ENCODE assay signal across 22 cellular contexts in genomic region chr5:174172104-174172965, GRCh38.
DNase-seq lines count a peak whose midpoint lies in the region; ATAC-seq and TF ChIP-seq lines count a peak whose summit lies in the region.
"Had no signal": no experiment of that assay in that cellular context is flagged by ENCODE, and none has a peak within 500 bp of the region (broad histone marks: within the 10 kb centered on the region; RNA-seq: fewer than 3 reads in every experiment).

No MANE protein-coding gene starts in this region.

- H3K18ac ChIP-seq in mesendoderm (ENCODE audit: low read length), result no peak overlapping the region

- H4K8ac ChIP-seq in mesendoderm (ENCODE audit: low read depth, low read length), result no peak overlapping the region

- no CpG with 5 or more reads among the region's 9 CpGs for WGBS in mesendoderm (ENCODE audit: extremely low coverage, insufficient coverage, low lambda C conversion rate)

- H3K56ac ChIP-seq in mesendoderm (ENCODE audit: low read length), result no peak overlapping the region

- H2AK5ac ChIP-seq in mesendoderm (ENCODE audit: low read length), result no peak overlapping the region

- H3K27ac ChIP-seq in mesendoderm (ENCODE audit: low read depth, low read length), result no peak overlapping the region
- H3K27ac ChIP-seq: 22Rv1, ascending aorta, HL-60, KMS-11 had no signal

- no peak overlapping the region for H3K4me3 Mint-ChIP-seq in type B pancreatic cell
- no peak overlapping the region for H3K4me3 Mint-ChIP-seq in activated naive CD8-positive, alpha-beta T cell treated with anti-CD3 and anti-CD28 coated beads for 36 hours
- H3K4me3 Mint-ChIP-seq: activated CD8-positive, alpha-beta T cell treated with anti-CD3 and anti-CD28 coated beads, Interleukin-2, amount 10 ng/mL, durations not matched to agents 7 days and 5 days; activated T-helper 17 cell treated with anti-CD3 and anti-CD28 coated beads, Interleukin-2, amount 50 U/mL, for 72 hours had no signal

- TF ChIP-seq CTCF in type B pancreatic cell (conservative IDR thresholded peaks at IDR 0.05), result no peak

- H2BK15ac ChIP-seq in mesendoderm (replicated peaks; ENCODE audit: low read depth), result no peak overlapping the region

- H3K9me3 Mint-ChIP-seq in type B pancreatic cell, result no peaks in the 10 kb centered on the region
- peaks cover 4% of the 10 kb centered on the region for H3K9me3 Mint-ChIP-seq in activated naive CD8-positive, alpha-beta T cell treated with anti-CD3 and anti-CD28 coated beads for 36 hours
- H3K9me3 Mint-ChIP-seq: activated T-helper 17 cell treated with anti-CD3 and anti-CD28 coated beads, Interleukin-2, amount 50 U/mL, for 72 hours had no signal

- peaks cover 16% of the 10 kb centered on the region for H3K27me3 Mint-ChIP-seq in type B pancreatic cell
- H3K27me3 Mint-ChIP-seq in activated naive CD8-positive, alpha-beta T cell treated with anti-CD3 and anti-CD28 coated beads for 36 hours, result peaks cover 18% of the 10 kb centered on the region

- no peaks in the 10 kb centered on the region for H3K4me1 ChIP-seq in mesendoderm (ENCODE audit: control insufficient read depth, low read depth, low read length)
- H3K4me1 ChIP-seq: ascending aorta had no signal

- H3K79me1 ChIP-seq in mesendoderm (ENCODE audit: low read length), result no peaks in the 10 kb centered on the region

- H2BK5ac ChIP-seq in mesendoderm (ENCODE audit: low read length), result no peak overlapping the region

- peak overlapping the region; percentile 46 for H3K27ac Mint-ChIP-seq in type B pancreatic cell
- no peak overlapping the region for H3K27ac Mint-ChIP-seq in activated naive CD8-positive, alpha-beta T cell treated with anti-CD3 and anti-CD28 coated beads for 36 hours
- H3K27ac Mint-ChIP-seq: activated CD8-positive, alpha-beta T cell treated with anti-CD3 and anti-CD28 coated beads, Interleukin-2, amount 10 ng/mL, durations not matched to agents 7 days and 5 days; activated T-helper 17 cell treated with anti-CD3 and anti-CD28 coated beads, Interleukin-2, amount 50 U/mL, for 72 hours had no signal

- H3K79me2 ChIP-seq in mesendoderm (ENCODE audit: control insufficient read depth, insufficient read depth, low read length), result no peaks in the 10 kb centered on the region

- H3K4ac ChIP-seq in mesendoderm (ENCODE audit: low read depth, low read length), result no peak overlapping the region

- intact Hi-C loops in left ventricle myocardium superior (cut with micrococcal nuclease), result no loop called here
- intact Hi-C loops in cardiac septum (cut with DNase I), result no loop called here

- H3K36me3 ChIP-seq in mesendoderm (ENCODE audit: control insufficient read depth, insufficient read depth, low read length), result no peaks in the 10 kb centered on the region
- H3K36me3 ChIP-seq: ascending aorta had no signal

- no peaks in the 10 kb centered on the region for H3K27me3 ChIP-seq in mesendoderm (ENCODE audit: insufficient read depth, low read length, poor library complexity)
- H3K27me3 ChIP-seq: ascending aorta had no signal

- H3K36me3 Mint-ChIP-seq in type B pancreatic cell, result no peaks in the 10 kb centered on the region
- H3K36me3 Mint-ChIP-seq in activated naive CD8-positive, alpha-beta T cell treated with anti-CD3 and anti-CD28 coated beads for 36 hours, result no peaks in the 10 kb centered on the region

- no peak overlapping the region for H4K5ac ChIP-seq in mesendoderm (ENCODE audit: low read length)

- H2BK120ac ChIP-seq in mesendoderm (ENCODE audit: low read depth, low read length), result no peak overlapping the region

- H3K9ac ChIP-seq in mesendoderm (ENCODE audit: low read length), result no peak overlapping the region
- H3K9ac ChIP-seq: KMS-11 had no signal

- ATAC-seq in left ventricle myocardium superior, result no peak
- ATAC-seq: esophagus mucosa had no signal

- DNase-seq in DMS53 (lab: John Stamatoyannopoulos, UW) (peak; percentile 32), DMS53 treated with DMSO at 0.1 percent for 48 hours (lab: John Stamatoyannopoulos, UW; ENCODE audit: unreplicated experiment) (no peak), cerebellum (ENCODE audit: low spot score) (peak; percentile 63), mesendoderm (peak; percentile 85), type B pancreatic cell (ENCODE audit: extremely low spot score, unreplicated experiment) (no peak), left ventricle myocardium superior (no peak), cardiac septum (ENCODE audit: low spot score) (no peak)
- no peak for DNase-seq in activated naive CD8-positive, alpha-beta T cell treated with anti-CD3 and anti-CD28 coated beads for 36 hours
- DNase-seq: activated CD8-positive, alpha-beta T cell treated with anti-CD3 and anti-CD28 coated beads, Interleukin-2, amount 10 ng/mL, durations not matched to agents 7 days and 5 days; dermis blood vessel endothelial cell; DMS 273 treated with DMSO at 0.1 percent for 48 hours; glutamatergic neuron; NCI-H1105 treated with DMSO at 0.1 percent for 48 hours; NCI-H2171 treated with DMSO at 0.1 percent for 48 hours; NK-92 treated with Interleukin-12 subunit alpha and Interleukin-12 subunit beta, amount 100 ng/mL, for 24 hours; SW 1271 had no signal

- peaks cover 6% of the 10 kb centered on the region for H3K4me1 Mint-ChIP-seq in type B pancreatic cell (ENCODE audit: unreplicated experiment)
- H3K4me1 Mint-ChIP-seq in activated naive CD8-positive, alpha-beta T cell treated with anti-CD3 and anti-CD28 coated beads for 36 hours, result no peaks in the 10 kb centered on the region
- H3K4me1 Mint-ChIP-seq: activated T-helper 17 cell treated with anti-CD3 and anti-CD28 coated beads, Interleukin-2, amount 50 U/mL, for 72 hours had no signal

- no peak overlapping the region for H3K4me2 ChIP-seq in mesendoderm (ENCODE audit: low read length)
- H3K4me2 ChIP-seq: KMS-11 had no signal

- H3K23ac ChIP-seq in mesendoderm (ENCODE audit: low read length), result no peak overlapping the region

- no peak overlapping the region for H3K4me3 ChIP-seq in mesendoderm (ENCODE audit: low read length)
- H3K4me3 ChIP-seq: ascending aorta had no signal

Comparison
In these comparisons a context has a peak if more than half of its experiments do, and no peak if none do; other contexts are left out.
1. DNase-seq: peak in DMS53 (single experiment), cerebellum (single experiment) and mesendoderm (single experiment); none in DMS53 treated with DMSO at 0.1 percent for 48 hours (single experiment), type B pancreatic cell (single experiment), left ventricle myocardium superior (single experiment), activated naive CD8-positive, alpha-beta T cell treated with anti-CD3 and anti-CD28 coated beads for 36 hours (single experiment) and cardiac septum (single experiment).